In the genomic region with DNA sequence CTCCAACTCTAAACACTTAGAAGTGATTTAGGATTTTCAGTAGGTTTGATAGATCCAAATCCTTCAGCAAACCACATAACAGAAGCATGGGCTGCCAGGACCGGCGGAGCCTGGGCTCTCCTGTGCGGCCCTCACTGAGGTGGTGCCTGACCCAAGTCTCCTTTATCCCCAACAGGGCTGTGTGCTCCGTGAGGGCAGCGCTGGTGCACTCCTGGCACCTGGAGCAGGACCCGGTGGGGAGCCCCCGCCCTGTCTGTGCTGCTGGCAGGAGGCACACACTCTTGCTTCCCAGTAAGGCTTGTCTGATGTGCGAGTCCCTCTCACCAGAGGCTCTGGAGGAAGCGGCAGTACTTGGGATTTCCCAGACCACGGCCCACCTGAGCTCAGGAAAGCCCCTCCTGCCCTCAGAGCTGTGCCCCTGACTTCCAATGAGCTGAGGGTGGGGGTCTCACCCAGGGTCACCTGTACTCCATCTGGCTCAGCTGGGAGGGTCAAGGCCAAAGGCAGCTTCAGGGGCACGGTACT, we compare ENCODE assay signal across 23 cellular contexts.
"Had no signal": no experiment of that assay in that cellular context is flagged by ENCODE, and none has a peak within 500 bp of the region (broad histone marks: within the 10 kb centered on the region; RNA-seq: fewer than 3 reads in every experiment).

No MANE protein-coding gene starts in this region.

- H3K4me3 Mint-ChIP-seq: immature natural killer cell, naive B cell, nephron had no signal

- H3K27ac ChIP-seq: left lung, parathyroid adenoma, prostate gland, spleen, stomach, thoracic aorta, transverse colon had no signal

- H3K27me3 ChIP-seq: left lung, spleen, stomach, transverse colon had no signal

- H3K4me1 Mint-ChIP-seq: naive B cell, nephron had no signal

- H3K36me3 Mint-ChIP-seq: naive B cell had no signal

- H3K27ac Mint-ChIP-seq: nephron had no signal

- H3K9me3 ChIP-seq: left lung, prostate gland, spleen, stomach, thoracic aorta, transverse colon had no signal

- H3K4me3 ChIP-seq: left lung, lung, prostate gland, spleen, stomach, thoracic aorta, transverse colon had no signal

- ATAC-seq: esophagus mucosa, left lung, sciatic nerve had no signal

- H3K27me3 Mint-ChIP-seq: naive B cell had no signal

- H3K9me3 Mint-ChIP-seq: immature natural killer cell, naive B cell, nephron had no signal

- H3K4me1 ChIP-seq: parathyroid adenoma, prostate gland had no signal

- DNase-seq: effector memory CD4-positive, alpha-beta T cell; glutamatergic neuron; immature natural killer cell; mesenchymal stem cell; midbrain; naive B cell; occipital lobe; spleen; stimulated activated CD4-positive, alpha-beta T cell treated with anti-CD3 and anti-CD28 coated beads, Interleukin-15, amount 100 ng/mL, for 24 hours; stimulated activated CD4-positive, alpha-beta T cell treated with anti-CD3 and anti-CD28 coated beads, Interleukin-1b, Interleukin-23, amount 100 ng/mL, for 48 hours; stimulated activated CD4-positive, alpha-beta T cell treated with anti-CD3 and anti-CD28 coated beads, Interleukin-4, amount 100 ng/mL, for 4 hours; stimulated activated naive CD4-positive, alpha-beta T cell; stomach; substantia nigra; transverse colon had no signal
